Comparison of ENCODE assay signal across 18 cellular contexts in the genomic region with DNA sequence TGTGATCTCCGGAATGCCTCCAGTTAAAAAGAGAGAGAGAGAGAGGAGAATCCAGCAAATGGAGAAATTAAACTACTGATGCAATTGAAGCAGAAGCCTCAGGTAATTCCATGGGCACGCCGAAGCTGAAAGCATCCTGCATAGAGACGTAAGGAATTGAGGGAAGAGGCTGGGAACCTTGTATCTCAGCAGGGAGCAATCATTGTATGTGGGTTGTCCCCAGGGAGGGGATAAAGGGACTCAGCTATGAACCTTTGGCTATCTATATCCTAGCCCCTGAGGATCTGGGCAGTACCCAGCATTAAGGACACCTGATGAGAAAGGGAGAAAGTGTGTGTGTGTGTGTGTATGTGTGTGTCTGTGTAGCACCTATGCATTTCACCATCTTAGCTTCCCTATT.
"Had no signal": no experiment of that assay in that cellular context is flagged by ENCODE, and none has a peak within 500 bp of the region (broad histone marks: within the 10 kb centered on the region; RNA-seq: fewer than 3 reads in every experiment).

No MANE protein-coding gene starts in this region.

- H3K4me3 Mint-ChIP-seq: activated CD4-positive, alpha-beta memory T cell treated with anti-CD3 and anti-CD28 coated beads for 36 hours; brain; natural killer cell treated with Interleukin-12 subunit alpha and Interleukin-12 subunit beta and Interleukin-15 and Interleukin-18, amount 100 ng/mL, for 72 hours; stimulated activated effector memory CD8-positive, alpha-beta T cell treated with anti-CD3 and anti-CD28 coated beads, Interleukin-12 subunit alpha, Interleukin-12 subunit beta, amount 100 ng/mL, for 72 hours; T-helper 17 cell had no signal

- H3K36me3 Mint-ChIP-seq: activated CD4-positive, alpha-beta memory T cell treated with anti-CD3 and anti-CD28 coated beads for 36 hours; activated naive CD4-positive, alpha-beta T cell treated with anti-CD3 and anti-CD28 coated beads, Interleukin-2, amount 50 U/mL, for 72 hours; brain; natural killer cell treated with Interleukin-12 subunit alpha and Interleukin-12 subunit beta and Interleukin-15 and Interleukin-18, amount 100 ng/mL, for 72 hours; stimulated activated effector memory CD8-positive, alpha-beta T cell treated with anti-CD3 and anti-CD28 coated beads, Interleukin-12 subunit alpha, Interleukin-12 subunit beta, amount 100 ng/mL, for 72 hours had no signal

- DNase-seq: activated CD4-positive, alpha-beta memory T cell treated with anti-CD3 and anti-CD28 coated beads for 36 hours; activated CD4-positive, alpha-beta T cell treated with anti-CD3 and anti-CD28 coated beads for 4 hours; activated CD4-positive, CD25-positive, alpha-beta regulatory T cell; activated gamma-delta T cell treated with Interleukin-2 at 50 U/mL for 16 hours; aorta; heart left ventricle; left ventricle myocardium inferior; pancreas; right lobe of liver; small intestine; stimulated activated CD4-positive, alpha-beta T cell treated with anti-CD3 and anti-CD28 coated beads, Interleukin-2, amount 100 ng/mL, for 24 hours; stomach; T-helper 17 cell; transverse colon had no signal

- H3K27ac Mint-ChIP-seq: activated CD4-positive, alpha-beta memory T cell treated with anti-CD3 and anti-CD28 coated beads for 36 hours; activated naive CD4-positive, alpha-beta T cell treated with anti-CD3 and anti-CD28 coated beads, Interleukin-2, amount 50 U/mL, for 72 hours; brain; natural killer cell treated with Interleukin-12 subunit alpha and Interleukin-12 subunit beta and Interleukin-15 and Interleukin-18, amount 100 ng/mL, for 72 hours; stimulated activated effector memory CD8-positive, alpha-beta T cell treated with anti-CD3 and anti-CD28 coated beads, Interleukin-12 subunit alpha, Interleukin-12 subunit beta, amount 100 ng/mL, for 72 hours; T-helper 17 cell had no signal

- H3K4me1 ChIP-seq: heart left ventricle, left ventricle myocardium inferior, pancreas, right lobe of liver, stomach, transverse colon had no signal

- H3K27me3 Mint-ChIP-seq: brain had no signal

- H3K36me3 ChIP-seq: heart left ventricle, left ventricle myocardium inferior, pancreas, right lobe of liver, stomach, transverse colon had no signal

- H3K4me3 ChIP-seq: heart left ventricle, left ventricle myocardium inferior, pancreas, right lobe of liver, stomach, transverse colon had no signal

- H3K9me3 Mint-ChIP-seq: activated CD4-positive, alpha-beta memory T cell treated with anti-CD3 and anti-CD28 coated beads for 36 hours; activated naive CD4-positive, alpha-beta T cell treated with anti-CD3 and anti-CD28 coated beads, Interleukin-2, amount 50 U/mL, for 72 hours; brain; natural killer cell treated with Interleukin-12 subunit alpha and Interleukin-12 subunit beta and Interleukin-15 and Interleukin-18, amount 100 ng/mL, for 72 hours; stimulated activated effector memory CD8-positive, alpha-beta T cell treated with anti-CD3 and anti-CD28 coated beads, Interleukin-12 subunit alpha, Interleukin-12 subunit beta, amount 100 ng/mL, for 72 hours had no signal

- H3K27me3 ChIP-seq: heart left ventricle, pancreas, right lobe of liver, stomach, transverse colon had no signal

- H3K9me3 ChIP-seq: heart left ventricle, left ventricle myocardium inferior, pancreas, right lobe of liver, stomach, transverse colon had no signal

- H3K27ac ChIP-seq: heart left ventricle, left ventricle myocardium inferior, pancreas, right lobe of liver, stomach, transverse colon had no signal

- H3K4me1 Mint-ChIP-seq: stimulated activated effector memory CD8-positive, alpha-beta T cell treated with anti-CD3 and anti-CD28 coated beads, Interleukin-12 subunit alpha, Interleukin-12 subunit beta, amount 100 ng/mL, for 72 hours; T-helper 17 cell had no signal

- ATAC-seq: activated naive CD4-positive, alpha-beta T cell treated with anti-CD3 and anti-CD28 coated beads, Interleukin-2, amount 50 U/mL, for 72 hours; heart left ventricle; natural killer cell treated with Interleukin-12 subunit alpha and Interleukin-12 subunit beta and Interleukin-15 and Interleukin-18, amount 100 ng/mL, for 72 hours; pancreas; right lobe of liver; stimulated activated effector memory CD8-positive, alpha-beta T cell treated with anti-CD3 and anti-CD28 coated beads, Interleukin-12 subunit alpha, Interleukin-12 subunit beta, amount 100 ng/mL, for 72 hours; T-helper 17 cell had no signal
